ENCODE assay signal across 8 cellular contexts in genomic region chr5:154575869-154576806, GRCh38.
DNase-seq lines count a peak whose midpoint lies in the region; ATAC-seq and TF ChIP-seq lines count a peak whose summit lies in the region.

No MANE protein-coding gene starts in this region.

- H3K4me3 Mint-ChIP-seq in chondrocyte (ENCODE audit: unreplicated experiment), result no peak overlapping the region
- no peak overlapping the region for H3K4me3 Mint-ChIP-seq in activated naive CD8-positive, alpha-beta T cell treated with anti-CD3 and anti-CD28 coated beads for 36 hours

- DNase-seq in GM10248 (ENCODE audit: extremely low spot score) (peak; percentile 76), GM20000 (ENCODE audit: low spot score) (peak; percentile 69), chondrocyte (ENCODE audit: low spot score) (no peak), NCI-H345 (lab: John Stamatoyannopoulos, UW) (no peak)
- DNase-seq in stimulated activated CD4-positive, alpha-beta T cell treated with anti-CD3 and anti-CD28 coated beads, Interleukin-2, amount 100 ng/mL, for 24 hours, result no peak
- DNase-seq in activated naive CD8-positive, alpha-beta T cell treated with anti-CD3 and anti-CD28 coated beads for 36 hours, result no peak
- DNase-seq in activated effector memory CD4-positive, alpha-beta T cell treated with anti-CD3 and anti-CD28 coated beads, Interleukin-2, amount 50 U/mL, for 16 hours, result no peak

- POLR2A ChIA-PET in GM10248 (lab: Yijun Ruan, JAX), result no interaction called here

- no peaks in the 10 kb centered on the region for H3K36me3 Mint-ChIP-seq in chondrocyte (ENCODE audit: low read depth)
- H3K36me3 Mint-ChIP-seq in activated naive CD8-positive, alpha-beta T cell treated with anti-CD3 and anti-CD28 coated beads for 36 hours, result no peaks in the 10 kb centered on the region

- H3K27ac Mint-ChIP-seq in chondrocyte (ENCODE audit: unreplicated experiment), result no peak overlapping the region
- H3K27ac Mint-ChIP-seq in activated naive CD8-positive, alpha-beta T cell treated with anti-CD3 and anti-CD28 coated beads for 36 hours, result no peak overlapping the region

- no peaks in the 10 kb centered on the region for H3K4me1 Mint-ChIP-seq in chondrocyte (ENCODE audit: low read depth)
- no peaks in the 10 kb centered on the region for H3K4me1 Mint-ChIP-seq in activated naive CD8-positive, alpha-beta T cell treated with anti-CD3 and anti-CD28 coated beads for 36 hours

- CTCF ChIA-PET in GM10248 (lab: Yijun Ruan, JAX), result interaction anchor here (0.8 to 5.1 kb wide), 18 partner anchors 9 to 154 kb away, joined by 3 to 29 read pairs (median 4); no protein-coding TSS in a partner anchor

- peak; percentile 97 for ATAC-seq in HG03378 (IDR thresholded peaks at IDR 0.05; ENCODE audit: unreplicated experiment)

- peak; percentile 25 for TF ChIP-seq CTCF in GM10248 (IDR thresholded peaks at IDR 0.05; ENCODE audit: control extremely low read depth, extremely low read depth, low read depth, missing control alignments)
- peak; percentile 50 for TF ChIP-seq CTCF in GM20000 (IDR thresholded peaks at IDR 0.05; ENCODE audit: extremely low read depth, missing control alignments)
- peak; percentile 44 for TF ChIP-seq CTCF in chondrocyte (IDR thresholded peaks at IDR 0.05)

- H3K9me3 Mint-ChIP-seq in chondrocyte (ENCODE audit: low read depth), result no peaks in the 10 kb centered on the region
- H3K9me3 Mint-ChIP-seq in activated naive CD8-positive, alpha-beta T cell treated with anti-CD3 and anti-CD28 coated beads for 36 hours, result no peaks in the 10 kb centered on the region

- peaks cover 65% of the 10 kb centered on the region for H3K27me3 Mint-ChIP-seq in chondrocyte (ENCODE audit: low read depth)
- H3K27me3 Mint-ChIP-seq in activated naive CD8-positive, alpha-beta T cell treated with anti-CD3 and anti-CD28 coated beads for 36 hours, result peaks cover 33% of the 10 kb centered on the region

Comparison
In these comparisons a context has a peak if more than half of its experiments do, and no peak if none do; other contexts are left out.
1. DNase-seq: peak in GM10248 (single experiment) and GM20000 (single experiment); none in chondrocyte (single experiment), stimulated activated CD4-positive, alpha-beta T cell treated with anti-CD3 and anti-CD28 coated beads, Interleukin-2, amount 100 ng/mL, for 24 hours (0 of 2), activated naive CD8-positive, alpha-beta T cell treated with anti-CD3 and anti-CD28 coated beads for 36 hours (single experiment), NCI-H345 (single experiment) and activated effector memory CD4-positive, alpha-beta T cell treated with anti-CD3 and anti-CD28 coated beads, Interleukin-2, amount 50 U/mL, for 16 hours (single experiment).
2. Peak in every context shown above with its lines, with median percentiles within 50 percentile points of each other: CTCF ChIP-seq.